In genomic region chr9:130988905-130989304, GRCh38 we compare ENCODE assay signal across 29 cellular contexts.
"Had no signal": no experiment of that assay in that cellular context is flagged by ENCODE, and none has a peak within 500 bp of the region (broad histone marks: within the 10 kb centered on the region; RNA-seq: fewer than 3 reads in every experiment).

No MANE protein-coding gene starts in this region.

- ATAC-seq: activated naive CD8-positive, alpha-beta T cell treated with anti-CD3 and anti-CD28 coated beads, Interleukin-2, amount 50 U/mL, for 24 hours; activated T-cell treated with anti-CD3 and anti-CD28 coated beads, Interleukin-2, amount 50 U/mL, for 4 hours; Right ventricle myocardium inferior; T-cell; T-helper 17 cell had no signal

- DNase-seq: activated B cell treated with CpG ODN at 0.5 μM for 24 hours; activated CD4-positive, alpha-beta memory T cell treated with anti-CD3 and anti-CD28 coated beads for 36 hours; activated CD4-positive, alpha-beta T cell treated with anti-CD3 and anti-CD28 coated beads for 4 hours; activated CD4-positive, alpha-beta T cell treated with anti-CD3 and anti-CD28 coated beads, Interleukin-2, amount 50 U/mL, for 1 hour; activated CD4-positive, CD25-positive, alpha-beta regulatory T cell treated with anti-CD3 and anti-CD28 coated beads, Interleukin-2, amount 50 U/mL, for 72 hours; activated CD8-positive, alpha-beta memory T cell treated with anti-CD3 and anti-CD28 coated beads, Interleukin-2, amount 50 U/mL, for 4 hours; activated effector memory CD4-positive, alpha-beta T cell treated with Interleukin-2 at 50 U/mL for 16 hours; activated naive CD4-positive, alpha-beta T cell treated with anti-CD3 and anti-CD28 coated beads, Interleukin-2, amount 10 ng/mL, durations not matched to agents 7 days and 5 days; activated naive CD8-positive, alpha-beta T cell treated with anti-CD3 and anti-CD28 coated beads, Interleukin-2, amount 50 U/mL, for 24 hours; activated T-cell treated with anti-CD3 and anti-CD28 coated beads for 4 hours; activated T-cell treated with anti-CD3 and anti-CD28 coated beads, Interleukin-2, amount 50 U/mL, for 4 hours; anterior cingulate cortex; caudate nucleus; Karpas-422; KBM-7; NCI-H1105 treated with DMSO at 0.1 percent for 48 hours; NCI-H1694; NCI-H1930; NCI-H2081 treated with DMSO at 0.1 percent for 48 hours; NCI-H345; NCI-H526 treated with DMSO at 0.1 percent for 48 hours; PC-9; T-cell; T-helper 17 cell had no signal

- H3K4me3 ChIP-seq: PC-9, SK-N-MC had no signal

- H2AFZ ChIP-seq: PC-9 had no signal

- H3K4me2 ChIP-seq: PC-9 had no signal

- H3K27ac ChIP-seq: PC-9, RWPE1, SJCRH30, SK-N-MC, VCaP had no signal

- H3K36me3 ChIP-seq: SJCRH30 had no signal
